10 cellular contexts compared by ENCODE assay signal in the genomic region with DNA sequence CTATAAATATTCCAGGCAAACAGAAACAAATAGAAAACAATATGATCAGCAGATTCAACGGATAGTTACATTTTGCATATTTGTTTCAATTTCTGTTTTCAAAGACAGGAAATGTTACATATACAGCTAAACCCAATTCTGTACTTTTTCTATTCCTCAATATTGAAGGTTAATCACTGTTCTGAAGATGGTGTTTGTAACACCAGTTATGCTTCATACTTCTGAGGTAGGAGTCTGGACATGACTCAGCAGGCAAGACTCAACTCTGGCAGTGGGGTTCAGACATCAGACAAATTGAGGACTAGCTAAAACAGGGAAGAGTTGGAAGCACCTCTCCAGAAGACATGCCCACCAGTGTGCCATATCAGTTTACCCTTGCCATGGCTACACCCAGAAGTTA. TPM values are rescaled to one million over a fixed set of nuclear protein-coding genes. Genes with fewer than 3 reads are reported as not detected.
DNase-seq lines count a peak whose midpoint lies in the region; ATAC-seq and TF ChIP-seq lines count a peak whose summit lies in the region.
"Had no signal": no experiment of that assay in that cellular context is flagged by ENCODE, and none has a peak within 500 bp of the region (broad histone marks: within the 10 kb centered on the region; RNA-seq: fewer than 3 reads in every experiment).

No MANE protein-coding gene starts in this region.

- no peak overlapping the region for H3K27ac Mint-ChIP-seq in activated naive CD4-positive, alpha-beta T cell treated with anti-CD3 and anti-CD28 coated beads, Interleukin-2, amount 50 U/mL, for 72 hours

- no peaks in the 10 kb centered on the region for H3K36me3 Mint-ChIP-seq in activated naive CD4-positive, alpha-beta T cell treated with anti-CD3 and anti-CD28 coated beads, Interleukin-2, amount 50 U/mL, for 72 hours

- TF ChIP-seq CTCF in GM13977 (IDR thresholded peaks at IDR 0.05; ENCODE audit: extremely low read depth, insufficient read depth, missing control alignments) (no peak), choroid plexus epithelial cell (conservative IDR thresholded peaks at IDR 0.05; ENCODE audit: low read depth, low read length) (no peak)

- peak; percentile 95 for ATAC-seq in GM21423 (IDR thresholded peaks at IDR 0.05; ENCODE audit: unreplicated experiment)
- ATAC-seq in HG03135 (IDR thresholded peaks at IDR 0.05; ENCODE audit: unreplicated experiment), result peak; percentile 87
- ATAC-seq in activated naive CD4-positive, alpha-beta T cell treated with anti-CD3 and anti-CD28 coated beads, Interleukin-2, amount 50 U/mL, for 72 hours, result no peak
- ATAC-seq in SK-N-SH treated with all-trans-retinoic acid at 6 μM for 48 hours, result no peak
- ATAC-seq: K562 had no signal

- DNase-seq in GM13977 (ENCODE audit: low spot score) (peak; percentile 66), choroid plexus epithelial cell (ENCODE audit: low read depth) (peak; percentile 20), caudate nucleus (lab: John Stamatoyannopoulos, UW) (no peak), NCI-H2107 treated with DMSO at 0.1 percent for 48 hours (lab: John Stamatoyannopoulos, UW; ENCODE audit: unreplicated experiment) (no peak)
- DNase-seq in activated naive CD4-positive, alpha-beta T cell treated with anti-CD3 and anti-CD28 coated beads, Interleukin-2, amount 50 U/mL, for 72 hours (ENCODE audit: low spot score in 2 of 2), result no peak

- H3K4me3 ChIP-seq in choroid plexus epithelial cell (ENCODE audit: low read depth, low read length), result no peak overlapping the region
- H3K4me3 ChIP-seq: K562, SK-N-MC had no signal

- no peaks in the 10 kb centered on the region for H3K9me3 Mint-ChIP-seq in activated naive CD4-positive, alpha-beta T cell treated with anti-CD3 and anti-CD28 coated beads, Interleukin-2, amount 50 U/mL, for 72 hours

- no peak overlapping the region for H3K27ac ChIP-seq in caudate nucleus (ENCODE audit: low read depth, low read length)
- H3K27ac ChIP-seq: SK-N-MC had no signal

- in situ Hi-C loops in GM13977 (cut with MboI; ENCODE audit: low pct_unique_long_range_greater_than_20kb, low sequenced_read_pairs, unreplicated experiment), result no loop called here

TF ChIP-seq in SK-N-SH treated with all-trans-retinoic acid at 6 μM for 48 hours, 23 proteins besides CTCF, POLR2A, EP300 and RAD21:
- TF ChIP-seq ZNF70 (CRISPR knock-in tag; IDR thresholded peaks at IDR 0.05), result no peak
- TF ChIP-seq PPARA (CRISPR knock-in tag; IDR thresholded peaks at IDR 0.05; ENCODE audit: borderline replicate concordance), result no peak
- TF ChIP-seq ZFP3 (CRISPR knock-in tag; IDR thresholded peaks at IDR 0.05), result no peak
- TF ChIP-seq ZC3H10 (CRISPR knock-in tag; IDR thresholded peaks at IDR 0.05), result no peak
- TF ChIP-seq ISL1 (CRISPR knock-in tag; IDR thresholded peaks at IDR 0.05), result no peak

RNA-seq across cellular contexts. Expression of a gene that starts 16.6 kb away (rescaled TPM):
- not detected for total RNA-seq in activated naive CD4-positive, alpha-beta T cell treated with anti-CD3 and anti-CD28 coated beads, Interleukin-2, amount 50 U/mL, for 72 hours
- total RNA-seq: K562 had no signal

RNA-seq across cellular contexts. Expression of a gene that starts 40.3 kb away (rescaled TPM):
- not detected for total RNA-seq in activated naive CD4-positive, alpha-beta T cell treated with anti-CD3 and anti-CD28 coated beads, Interleukin-2, amount 50 U/mL, for 72 hours
- total RNA-seq: K562 had no signal

RNA-seq across cellular contexts. Expression of a gene that starts 57.9 kb away (rescaled TPM):
- not detected for total RNA-seq in activated naive CD4-positive, alpha-beta T cell treated with anti-CD3 and anti-CD28 coated beads, Interleukin-2, amount 50 U/mL, for 72 hours
- total RNA-seq: K562 had no signal

Comparison
In these comparisons a context has a peak if more than half of its experiments do, and no peak if none do; other contexts are left out.
1. DNase-seq: peak in GM13977 (single experiment) and choroid plexus epithelial cell (single experiment); none in caudate nucleus (0 of 61), activated naive CD4-positive, alpha-beta T cell treated with anti-CD3 and anti-CD28 coated beads, Interleukin-2, amount 50 U/mL, for 72 hours (0 of 2) and NCI-H2107 treated with DMSO at 0.1 percent for 48 hours (single experiment).
2. ATAC-seq: peak in GM21423 (single experiment) and HG03135 (single experiment); none in activated naive CD4-positive, alpha-beta T cell treated with anti-CD3 and anti-CD28 coated beads, Interleukin-2, amount 50 U/mL, for 72 hours (0 of 2) and SK-N-SH treated with all-trans-retinoic acid at 6 μM for 48 hours (single experiment).